13 cellular contexts compared by ENCODE assay signal in genomic region chr2:31216734-31217133, GRCh38. TPM values are rescaled to one million over a fixed set of nuclear protein-coding genes. Genes with fewer than 3 reads are reported as not detected.
DNase-seq lines count a peak whose midpoint lies in the region; ATAC-seq, FAIRE-seq and TF ChIP-seq lines count a peak whose summit lies in the region.
"Had no signal": no experiment of that assay in that cellular context is flagged by ENCODE, and none has a peak within 500 bp of the region (broad histone marks: within the 10 kb centered on the region; RNA-seq: fewer than 3 reads in every experiment).

No MANE protein-coding gene starts in this region.

- TF ChIP-seq CTCF in heart left ventricle (IDR thresholded peaks at IDR 0.05) = no peak
- no peak for TF ChIP-seq CTCF in suprapubic skin (IDR thresholded peaks at IDR 0.05)

- no peak overlapping the region for H3K4me3 ChIP-seq in heart left ventricle
- no peak overlapping the region for H3K4me3 ChIP-seq in suprapubic skin
- H3K4me3 ChIP-seq: breast epithelium, transverse colon had no signal

- H3K9me3 ChIP-seq in heart left ventricle (no peaks in the 10 kb centered on the region), suprapubic skin (no peaks in the 10 kb centered on the region)
- H3K9me3 ChIP-seq: breast epithelium, transverse colon had no signal

- ATAC-seq in heart left ventricle (no peak), HG02623 (IDR thresholded peaks at IDR 0.05; ENCODE audit: unreplicated experiment) (peak; percentile 40), HG03571 (IDR thresholded peaks at IDR 0.05; ENCODE audit: unreplicated experiment) (peak; percentile 58)
- ATAC-seq: left lobe of liver, SK-N-SH treated with all-trans-retinoic acid at 6 μM for 48 hours had no signal

- peaks cover 0 to 8% (median 0%) of the 10 kb centered on the region in 12 donors for H3K4me1 ChIP-seq in heart left ventricle
- H3K4me1 ChIP-seq in suprapubic skin = no peaks in the 10 kb centered on the region
- H3K4me1 ChIP-seq: breast epithelium had no signal

- 56 to 67% (median 61%) methylated on average over 5 of the region's 5 CpGs for WGBS in heart left ventricle, 4 donors
- WGBS in suprapubic skin = 91% methylated on average over 5 of the region's 5 CpGs

- no peak for TF ChIP-seq EP300 in suprapubic skin (IDR thresholded peaks at IDR 0.05)

- TF ChIP-seq POLR2A in heart left ventricle (IDR thresholded peaks at IDR 0.05) (no peak), suprapubic skin (IDR thresholded peaks at IDR 0.05) (no peak), erythroblast (IDR thresholded peaks at IDR 0.05; ENCODE audit: low read length) (no peak)

- DNase-seq in cardiac septum (ENCODE audit: low spot score) (peak; percentile 29), heart left ventricle (no peak), ureter (ENCODE audit: low spot score) (peak; percentile 20), urothelium cell line (ENCODE audit: low spot score) (no peak), suprapubic skin (ENCODE audit: low spot score in 2 of 2) (no peak), erythroblast (lab: John Stamatoyannopoulos, UW) (no peak)
- DNase-seq: NCI-H526 treated with DMSO at 0.1 percent for 48 hours, transverse colon had no signal

- H3K27me3 ChIP-seq in heart left ventricle (no peaks in the 10 kb centered on the region), suprapubic skin (no peaks in the 10 kb centered on the region)
- H3K27me3 ChIP-seq: breast epithelium, transverse colon had no signal

- no peak for FAIRE-seq in urothelium cell line (lab: Jason Lieb, UNC)

- H3K36me3 ChIP-seq in heart left ventricle = no peaks in the 10 kb centered on the region
- H3K36me3 ChIP-seq in suprapubic skin = no peaks in the 10 kb centered on the region
- H3K36me3 ChIP-seq: breast epithelium, transverse colon had no signal

- no peak overlapping the region for H3K27ac ChIP-seq in heart left ventricle
- H3K27ac ChIP-seq in suprapubic skin = no peak overlapping the region
- H3K27ac ChIP-seq: breast epithelium, transverse colon had no signal

- intact Hi-C loops in cardiac septum (cut with DNase I) = no loop called here
- intact Hi-C loops in heart left ventricle (cut with DNase I) = no loop called here

RNA-seq across cellular contexts. Expression of gene CAPN14, which starts 0.6 kb away (rescaled TPM):
- 0.16 TPM for total RNA-seq in cardiac septum
- total RNA-seq in heart left ventricle = under 1 TPM; 0.08 to 0.44 (median 0.19) TPM
- polyA plus RNA-seq in heart left ventricle = under 1 TPM; 0.04 to 0.07 TPM
- total RNA-seq in ureter = 0.62 TPM
- 1 to 10 TPM in 1 of 4 donors, under 1 TPM in 3; 0.53 to 2.1 (median 0.83) TPM for total RNA-seq in suprapubic skin
- total RNA-seq: left lobe of liver had no signal

RNA-seq across cellular contexts. Expression of gene EHD3, which starts 17.2 kb away (rescaled TPM):
- total RNA-seq in cardiac septum (26.6 TPM), heart left ventricle (10 to 100 TPM; 17.2 to 31.9 (median 25.5) TPM), ureter (12.7 TPM), suprapubic skin (1 to 10 TPM; 3.9 to 7.0 (median 5.2) TPM)
- 10 to 100 TPM in 1 of 2 donors, 1 to 10 TPM in 1; 8.9 to 10.2 TPM for polyA plus RNA-seq in heart left ventricle

Comparison
In these comparisons a context has a peak if more than half of its experiments do, and no peak if none do; other contexts are left out.
1. DNase-seq: peak in cardiac septum (single experiment) and ureter (single experiment); none in heart left ventricle (0 of 5), urothelium cell line (single experiment), suprapubic skin (0 of 2) and erythroblast (0 of 2).
2. ATAC-seq: peak in HG02623 (single experiment) and HG03571 (single experiment); none in heart left ventricle (0 of 4).